28 cellular contexts compared by ENCODE assay signal in genomic region chr3:29370451-29371420, GRCh38.
DNase-seq lines count a peak whose midpoint lies in the region; ATAC-seq and TF ChIP-seq lines count a peak whose summit lies in the region.
"Had no signal": no experiment of that assay in that cellular context is flagged by ENCODE, and none has a peak within 500 bp of the region (broad histone marks: within the 10 kb centered on the region; RNA-seq: fewer than 3 reads in every experiment).

No MANE protein-coding gene starts in this region.

- ATAC-seq in RWPE2 (ENCODE audit: low read depth) (peak; percentile 35; the same call in 1 of the 3 replicates), sciatic nerve (peak; percentile 13), GM18502 (IDR thresholded peaks at IDR 0.05; ENCODE audit: poor library complexity, unreplicated experiment) (no peak)
- ATAC-seq: activated T-cell treated with anti-CD3 and anti-CD28 coated beads, Interleukin-2, amount 50 U/mL, for 4 hours; HepG2; left cardiac atrium; naive thymus-derived CD4-positive, alpha-beta T cell; Panc1 had no signal

- H3K4me1 ChIP-seq in RWPE2 (ENCODE audit: insufficient read depth, poor library complexity, severe bottlenecking), result peaks cover 6% of the 10 kb centered on the region
- H3K4me1 ChIP-seq: SJSA1 had no signal

- H3K4me3 ChIP-seq in RWPE2 (ENCODE audit: severe bottlenecking), result no peak overlapping the region
- H3K4me3 ChIP-seq: adrenal gland, esophagus squamous epithelium, hepatocyte, SJSA1, upper lobe of left lung had no signal

- TF ChIP-seq CTCF in RWPE2 (IDR thresholded peaks at IDR 0.05; ENCODE audit: poor library complexity, severe bottlenecking), result no peak

- DNase-seq in M059J (ENCODE audit: low read depth), result peak; percentile 37
- no peak for DNase-seq in RWPE2 (ENCODE audit: low spot score)
- peak; percentile 59 for DNase-seq in kidney tubule cell (ENCODE audit: low spot score)
- DNase-seq in sciatic nerve (ENCODE audit: low spot score), result no peak
- no peak for DNase-seq in activated gamma-delta T cell treated with Interleukin-2 at 50 U/mL for 16 hours
- no peak for DNase-seq in activated CD4-positive, alpha-beta T cell treated with anti-CD3 and anti-CD28 coated beads for 48 hours
- DNase-seq: activated CD4-positive, alpha-beta T cell treated with anti-CD3 and anti-CD28 coated beads, Interleukin-2, amount 50 U/mL, for 1 hour; activated naive CD4-positive, alpha-beta T cell treated with Interleukin-2 at 50 U/mL for 16 hours; activated T-cell treated with anti-CD3 and anti-CD28 coated beads, Interleukin-2, amount 50 U/mL, for 4 hours; adrenal gland; Caco-2; cortex of kidney; DND-41; esophagus squamous epithelium; Karpas-422; left cardiac atrium; naive thymus-derived CD4-positive, alpha-beta T cell; NCI-H2171 treated with DMSO at 0.1 percent for 48 hours; NCI-H526; retina; stimulated activated CD4-positive, alpha-beta T cell treated with anti-CD3 and anti-CD28 coated beads, Interleukin-2, amount 100 ng/mL, for 48 hours; upper lobe of left lung had no signal

- no peak overlapping the region for H3K27ac ChIP-seq in RWPE2 (ENCODE audit: poor library complexity, severe bottlenecking)
- H3K27ac ChIP-seq: adrenal gland, C4-2B, esophagus squamous epithelium, hepatocyte, SJSA1, upper lobe of left lung had no signal

- intact Hi-C loops in sciatic nerve (cut with DNase I), result no loop called here

- H3K9me3 ChIP-seq in RWPE2 (ENCODE audit: severe bottlenecking), result no peaks in the 10 kb centered on the region
- H3K9me3 ChIP-seq: adrenal gland, Caco-2, esophagus squamous epithelium, SJSA1, upper lobe of left lung had no signal

- H3K27me3 ChIP-seq in RWPE2 (ENCODE audit: insufficient read depth, poor library complexity, severe bottlenecking), result no peaks in the 10 kb centered on the region
- H3K27me3 ChIP-seq: adrenal gland, esophagus squamous epithelium, hepatocyte, SJSA1, upper lobe of left lung had no signal

- no peaks in the 10 kb centered on the region for H3K36me3 ChIP-seq in RWPE2 (ENCODE audit: low read depth)
- H3K36me3 ChIP-seq: adrenal gland, esophagus squamous epithelium, upper lobe of left lung had no signal

Comparison
In these comparisons a context has a peak if more than half of its experiments do, and no peak if none do; other contexts are left out.
1. DNase-seq: peak in M059J (single experiment) and kidney tubule cell (single experiment); none in RWPE2 (single experiment), sciatic nerve (single experiment), activated gamma-delta T cell treated with Interleukin-2 at 50 U/mL for 16 hours (single experiment) and activated CD4-positive, alpha-beta T cell treated with anti-CD3 and anti-CD28 coated beads for 48 hours (single experiment).